11 cellular contexts compared by ENCODE assay signal in the genomic region with DNA sequence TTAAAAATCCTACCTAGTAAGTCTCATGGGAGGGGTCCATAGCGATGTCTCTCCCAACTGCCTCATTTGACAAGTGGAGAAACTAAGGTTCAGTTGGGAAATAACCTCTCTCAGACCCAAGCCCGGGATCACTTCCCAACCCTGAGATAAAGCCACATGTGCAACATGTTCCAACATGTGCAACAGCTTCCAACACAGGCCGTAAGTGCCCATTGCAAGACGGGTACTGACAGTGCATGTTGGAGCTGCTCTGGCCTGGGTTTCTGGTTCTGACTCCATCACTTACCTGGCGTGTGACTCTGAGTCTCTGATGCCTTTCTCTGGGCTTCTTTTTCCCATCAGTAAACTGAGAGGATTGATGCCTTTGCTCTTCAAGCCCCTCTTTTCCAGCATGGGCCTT. TPM values are rescaled to one million over a fixed set of nuclear protein-coding genes. Genes with fewer than 3 reads are reported as not detected.
"Had no signal": no experiment of that assay in that cellular context is flagged by ENCODE, and none has a peak within 500 bp of the region (broad histone marks: within the 10 kb centered on the region; RNA-seq: fewer than 3 reads in every experiment).

No MANE protein-coding gene starts in this region.

- H3K27me3 ChIP-seq: pancreas had no signal

- H3K36me3 ChIP-seq: pancreas had no signal

- H3K27ac ChIP-seq: pancreas had no signal

- H3K9me3 ChIP-seq: mucosa of descending colon, pancreas had no signal

- FAIRE-seq: colon, endometrium, pancreas had no signal

- DNase-seq: activated CD4-positive, alpha-beta T cell treated with anti-CD3 and anti-CD28 coated beads, Interleukin-2, amount 50 U/mL, for 4 hours; activated CD4-positive, CD25-positive, alpha-beta regulatory T cell treated with anti-CD3 and anti-CD28 coated beads, Interleukin-2, amount 50 U/mL, for 72 hours; activated gamma-delta T cell; foreskin melanocyte; pancreas; T1000 had no signal

- H3K4me3 ChIP-seq: mucosa of descending colon, pancreas had no signal

RNA-seq across cellular contexts. Expression of a gene that starts 38.0 kb away (rescaled TPM):
- total RNA-seq: lung microvascular endothelial cell had no signal
- polyA plus RNA-seq: naive thymus-derived CD4-positive, alpha-beta T cell had no signal
